Comparison of ENCODE assay signal across 23 cellular contexts in the genomic region with DNA sequence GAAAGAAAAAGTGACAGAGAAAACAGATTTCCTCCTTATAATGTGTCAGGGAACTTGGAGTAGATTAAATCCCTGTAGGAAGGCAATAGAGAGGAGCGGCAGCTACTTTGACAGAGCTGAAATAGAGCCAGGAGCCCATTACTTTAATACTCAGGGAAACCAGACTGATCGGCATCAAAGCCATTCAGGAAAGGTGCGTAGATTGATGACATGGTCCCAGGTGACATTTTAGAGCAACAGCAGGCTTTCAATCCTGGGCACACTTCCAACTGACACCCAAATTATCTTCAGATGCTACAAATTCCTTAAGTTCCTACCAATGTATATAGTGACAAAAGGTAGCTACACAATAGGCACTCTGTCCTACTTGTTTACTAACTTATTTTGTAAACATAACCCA.
"Had no signal": no experiment of that assay in that cellular context is flagged by ENCODE, and none has a peak within 500 bp of the region (broad histone marks: within the 10 kb centered on the region; RNA-seq: fewer than 3 reads in every experiment).

No MANE protein-coding gene starts in this region.

- H3K4me1 ChIP-seq: Peyer's patch had no signal

- H3K27ac ChIP-seq: HL-60, KMS-11, PC-9, Peyer's patch had no signal

- H3K9me3 ChIP-seq: SK-N-SH had no signal

- H3K36me3 ChIP-seq: Peyer's patch had no signal

- H3K4me3 ChIP-seq: K562, PC-9, Peyer's patch had no signal

- H3K9me2 ChIP-seq: SK-N-SH had no signal

- DNase-seq: Kasumi-1; MM.1S; NCI-H1092 treated with DMSO at 0.1 percent for 48 hours; NCI-H1417 treated with DMSO at 0.1 percent for 48 hours; NCI-H146; NCI-H1694 treated with DMSO at 0.1 percent for 48 hours; NCI-H2107; NCI-H2171 treated with DMSO at 0.1 percent for 48 hours; NCI-H345; NCI-H446 treated with DMSO at 0.1 percent for 48 hours; NCI-H510A treated with DMSO at 0.1 percent for 48 hours; NCI-H748 treated with DMSO at 0.1 percent for 48 hours; NK-92 treated with Interleukin-12 subunit alpha and Interleukin-12 subunit beta, amount 100 ng/mL, for 24 hours; OCI-M1; PC-9; Peyer's patch; SK-N-SH; SW 1271; T-helper 1 cell; T-helper 17 cell had no signal

- H3K4me2 ChIP-seq: KMS-11, PC-9, SK-N-SH had no signal

- H2AFZ ChIP-seq: PC-9 had no signal
